Comparison of ENCODE assay signal across 1 cellular context in genomic region chr10:73075829-73076228, GRCh38.
TF ChIP-seq lines count a peak whose summit lies in the region.

No MANE protein-coding gene starts in this region.

TF ChIP-seq in HepG2, 621 proteins besides CTCF, POLR2A, EP300 and RAD21 (continued from another document):
- TF ChIP-seq ZNF770 (CRISPR knock-in tag; IDR thresholded peaks at IDR 0.05) (0 out of 2 replicates have a peak, but pooled peaks have one; percentile 30), ZBTB44 (CRISPR knock-in tag; IDR thresholded peaks at IDR 0.05) (no peak), ZNF121 (CRISPR knock-in tag; IDR thresholded peaks at IDR 0.05) (peak; percentile 66), NR2F2 (IDR thresholded peaks at IDR 0.05; ENCODE audit: borderline replicate concordance, low read depth) (no peak), HNRNPH1 (optimal IDR thresholded peaks at IDR 0.05; ENCODE audit: low read depth, low read length) (no peak)
TF ChIP-seq in HepG2: peak in this region for 2.
